Comparison of ENCODE assay signal across 15 cellular contexts in the genomic region with DNA sequence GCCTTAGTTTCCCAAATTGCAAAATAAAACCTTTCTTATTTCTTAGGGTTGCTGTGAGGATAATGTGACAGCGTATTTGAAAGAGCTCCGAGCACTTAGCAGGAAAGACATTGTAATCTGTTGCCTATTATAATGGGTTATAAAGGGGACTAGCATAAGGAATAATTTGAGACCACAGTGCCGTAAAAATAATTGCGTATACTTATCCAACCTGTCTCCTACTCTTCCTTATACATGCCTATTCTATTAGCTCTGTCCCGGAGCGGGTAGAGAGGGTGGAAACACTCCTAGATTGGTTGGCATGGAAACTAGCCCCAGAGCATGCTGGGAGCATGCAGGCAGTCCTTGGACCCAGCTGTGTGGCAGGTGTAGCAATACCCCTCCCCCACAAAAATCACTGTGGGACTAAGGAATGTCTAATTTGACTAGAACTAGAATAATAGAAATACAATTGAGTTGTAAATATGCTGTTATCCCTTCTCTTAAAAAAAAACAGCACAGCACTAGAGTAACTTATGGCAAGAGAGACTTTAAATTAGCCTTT.
DNase-seq lines count a peak whose midpoint lies in the region; ATAC-seq, FAIRE-seq and TF ChIP-seq lines count a peak whose summit lies in the region.
"Had no signal": no experiment of that assay in that cellular context is flagged by ENCODE, and none has a peak within 500 bp of the region (broad histone marks: within the 10 kb centered on the region; RNA-seq: fewer than 3 reads in every experiment).

No MANE protein-coding gene starts in this region.

- DNase-seq in NCI-H146 (lab: John Stamatoyannopoulos, UW) (peak; percentile 9), NCI-H146 treated with DMSO at 0.1 percent for 48 hours (lab: John Stamatoyannopoulos, UW; ENCODE audit: unreplicated experiment) (no peak), NCI-H526 (lab: John Stamatoyannopoulos, UW) (peak; percentile 94 to 95), transverse colon (peak; percentile 59), COLO829 (ENCODE audit: low spot score) (no peak)
- DNase-seq: activated CD4-positive, alpha-beta T cell treated with anti-CD3 and anti-CD28 coated beads, Interleukin-2, amount 10 ng/mL, durations not matched to agents 24 days and 14 days; effector CD8-positive, alpha-beta T cell; natural killer cell; stimulated activated CD4-positive, alpha-beta T cell treated with anti-CD3 and anti-CD28 coated beads, Interleukin-12 subunit alpha, Interleukin-12 subunit beta, amount 100 ng/mL, for 4 hours; tibial artery had no signal

- peak; percentile 47 for FAIRE-seq in islet of Langerhans (lab: Jason Lieb, UNC)
- FAIRE-seq: frontal cortex, GM19239 had no signal

- H3K4me1 ChIP-seq in transverse colon = peaks cover 0 to 30% (median 0%) of the 10 kb centered on the region in 4 donors
- H3K4me1 ChIP-seq: tibial artery had no signal

- no peaks in the 10 kb centered on the region for H3K27me3 ChIP-seq in transverse colon
- H3K27me3 ChIP-seq: tibial artery had no signal

- intact Hi-C loops in transverse colon (cut with DNase I; ENCODE audit: low total_unique reads) = no loop called here

- 68 to 73% methylated on average over 2 to 6 of the region's 6 CpGs for WGBS in transverse colon (ENCODE audit: low coverage in 1 of 2), 2 donors

- peak overlapping the region; percentile 9 to 40 (median 20) for H3K27ac ChIP-seq in transverse colon
- H3K27ac ChIP-seq: tibial artery had no signal

- H3K9me3 ChIP-seq in transverse colon = no peaks in the 10 kb centered on the region
- H3K9me3 ChIP-seq: tibial artery had no signal

- TF ChIP-seq POLR2A in transverse colon (IDR thresholded peaks at IDR 0.05) = no peak

- no peak for TF ChIP-seq CTCF in transverse colon (IDR thresholded peaks at IDR 0.05)

- ATAC-seq in HG03469 (IDR thresholded peaks at IDR 0.05; ENCODE audit: unreplicated experiment) (no peak), GM18502 (IDR thresholded peaks at IDR 0.05; ENCODE audit: poor library complexity, unreplicated experiment) (no peak)
- ATAC-seq: natural killer cell had no signal

- no peak overlapping the region for H3K4me3 ChIP-seq in transverse colon
- H3K4me3 ChIP-seq: tibial artery had no signal

- no peak for TF ChIP-seq EP300 in transverse colon (IDR thresholded peaks at IDR 0.05; ENCODE audit: low read depth)

- no peaks in the 10 kb centered on the region for H3K36me3 ChIP-seq in transverse colon
- H3K36me3 ChIP-seq: tibial artery had no signal

- in situ Hi-C loops in transverse colon (cut with MboI; ENCODE audit: low pct_ligation_motif_present in 1 of 4, low pct_unique_long_range_greater_than_20kb in 1 of 4, low sequenced_read_pairs in 3 of 4) = no loop called here

Comparison
In these comparisons a context has a peak if more than half of its experiments do, and no peak if none do; other contexts are left out.
1. DNase-seq: peak in NCI-H146 (single experiment), NCI-H526 (2 of 2) and transverse colon (single experiment); none in NCI-H146 treated with DMSO at 0.1 percent for 48 hours (single experiment) and COLO829 (single experiment).